39 cellular contexts compared by ENCODE assay signal in the genomic region with DNA sequence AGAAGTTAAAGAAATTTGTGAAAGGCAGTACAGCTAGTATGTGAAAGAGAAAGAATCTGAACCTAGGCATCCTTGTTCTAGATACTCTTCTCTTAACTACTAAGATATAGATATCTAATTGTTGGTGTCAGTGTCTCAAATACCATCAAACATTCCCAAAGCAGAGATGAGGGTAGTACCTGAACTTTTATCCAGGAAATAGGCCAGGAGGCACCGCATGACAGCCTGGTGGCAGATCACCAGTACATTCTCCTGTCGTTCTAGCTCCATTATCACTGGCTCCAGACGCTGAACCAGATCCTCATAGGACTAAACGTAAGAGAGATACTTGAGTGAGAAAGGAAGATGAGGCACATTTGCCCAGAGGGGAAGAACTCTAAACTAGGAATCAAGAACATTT. TPM values are rescaled to one million over a fixed set of nuclear protein-coding genes. Genes with fewer than 3 reads are reported as not detected.
"Had no signal": no experiment of that assay in that cellular context is flagged by ENCODE, and none has a peak within 500 bp of the region (broad histone marks: within the 10 kb centered on the region; RNA-seq: fewer than 3 reads in every experiment).

No MANE protein-coding gene starts in this region.

- H3K36me3 ChIP-seq: MG63 had no signal

- H3K4me3 ChIP-seq: MG63 had no signal

- H3K9me3 ChIP-seq: MG63 had no signal

- H3K27me3 ChIP-seq: MG63 had no signal

- H3K9ac ChIP-seq: KMS-11 had no signal

- H3K27ac ChIP-seq: KMS-11 had no signal

- H3K4me2 ChIP-seq: KMS-11 had no signal

- DNase-seq: Karpas-422, Kasumi-1, KG1, MG63, MM.1S, MV-4-11, NCI-H1048, NCI-H1092, NCI-H1092 treated with DMSO at 0.1 percent for 48 hours, NCI-H1105, NCI-H1105 treated with DMSO at 0.1 percent for 48 hours, NCI-H1417, NCI-H1417 treated with DMSO at 0.1 percent for 48 hours, NCI-H1436, NCI-H1436 treated with DMSO at 0.1 percent for 48 hours, NCI-H146, NCI-H1694, NCI-H1694 treated with DMSO at 0.1 percent for 48 hours, NCI-H187, NCI-H187 treated with DMSO at 0.1 percent for 48 hours, NCI-H1930, NCI-H2029, NCI-H2029 treated with DMSO at 0.1 percent for 48 hours, NCI-H2081, NCI-H2081 treated with DMSO at 0.1 percent for 48 hours, NCI-H2107, NCI-H2171, NCI-H2171 treated with DMSO at 0.1 percent for 48 hours, NCI-H2227 treated with DMSO at 0.1 percent for 48 hours, NCI-H226, NCI-H345, NCI-H446, NCI-H446 treated with DMSO at 0.1 percent for 48 hours, NCI-H510A had no signal

RNA-seq across cellular contexts. Expression of a gene that starts 16.8 kb away (rescaled TPM):
- total RNA-seq: MCF 10A had no signal

RNA-seq across cellular contexts. Expression of a gene that starts 56.6 kb away (rescaled TPM):
- total RNA-seq: LHCN-M2, M059J, NCI-H460 had no signal
